2 cellular contexts compared by ENCODE assay signal in the genomic region with DNA sequence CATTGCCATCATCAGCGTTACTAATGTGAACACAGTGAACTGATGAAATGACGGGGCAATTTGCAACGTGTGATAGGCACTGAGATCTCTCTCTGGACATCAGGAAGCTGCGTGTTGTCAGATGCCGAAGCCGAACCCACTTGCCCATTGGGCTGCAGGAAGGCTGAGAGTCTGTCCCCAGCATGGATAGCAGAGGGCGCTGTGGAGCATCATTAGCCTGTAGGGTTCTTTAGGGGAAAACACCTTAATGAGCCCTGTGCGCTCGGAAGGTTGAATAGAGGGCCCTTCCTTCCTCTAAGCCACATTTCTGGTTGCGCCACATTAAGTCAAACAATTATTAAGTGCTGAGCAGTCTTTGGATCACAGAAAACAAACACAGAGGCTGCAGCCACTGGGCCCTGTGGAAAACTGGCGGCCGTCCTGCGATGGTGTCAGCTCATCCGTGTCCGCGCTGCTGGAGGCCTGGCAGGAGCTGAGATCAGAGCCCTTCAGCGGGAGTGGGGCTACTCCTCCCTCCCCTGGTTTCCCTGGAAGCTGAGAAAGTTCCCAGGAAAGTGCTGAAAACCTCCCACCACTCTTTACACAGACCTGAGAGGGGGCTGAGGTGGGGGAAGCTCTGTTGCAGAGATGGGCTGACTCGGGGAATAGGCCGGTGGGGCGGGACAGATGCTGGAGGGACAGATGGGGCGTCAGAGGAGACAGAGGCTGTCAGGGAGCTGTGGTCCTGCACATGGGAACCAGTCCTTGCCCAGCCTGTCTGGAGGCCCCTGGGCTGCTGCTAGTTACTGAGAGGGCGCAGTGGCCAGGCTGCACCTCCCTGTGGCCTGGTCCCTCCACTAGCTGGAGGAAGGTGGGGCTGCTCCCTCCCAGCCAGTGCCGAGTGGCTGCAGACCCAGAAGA.
A peak's percentile ranks its signal among the peaks of the same experiment; 100 is the strongest.
TF ChIP-seq lines count a peak whose summit lies in the region.

No MANE protein-coding gene starts in this region.

TF ChIP-seq in Ishikawa, 13 proteins besides CTCF, POLR2A, EP300 and RAD21:
- TF ChIP-seq TEAD4 (IDR thresholded peaks at IDR 0.05) (peak; percentile 59), MAX (IDR thresholded peaks at IDR 0.05) (no peak), CREB1 (IDR thresholded peaks at IDR 0.05; ENCODE audit: low read depth) (no peak), CEBPB (IDR thresholded peaks at IDR 0.05) (peak; percentile 73), FOXM1 (IDR thresholded peaks at IDR 0.05; ENCODE audit: borderline replicate concordance, low read depth) (no peak), TCF12 (IDR thresholded peaks at IDR 0.05; ENCODE audit: low read depth) (peak; percentile 84), NFIC (IDR thresholded peaks at IDR 0.05) (peak; percentile 95)
- TF ChIP-seq, protein P1, sequence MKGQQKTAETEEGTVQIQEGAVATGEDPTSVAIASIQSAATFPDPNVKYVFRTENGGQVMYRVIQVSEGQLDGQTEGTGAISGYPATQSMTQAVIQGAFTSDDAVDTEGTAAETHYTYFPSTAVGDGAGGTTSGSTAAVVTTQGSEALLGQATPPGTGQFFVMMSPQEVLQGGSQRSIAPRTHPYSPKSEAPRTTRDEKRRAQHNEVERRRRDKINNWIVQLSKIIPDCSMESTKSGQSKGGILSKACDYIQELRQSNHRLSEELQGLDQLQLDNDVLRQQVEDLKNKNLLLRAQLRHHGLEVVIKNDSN (IDR thresholded peaks at IDR 0.05): no peak

TF ChIP-seq in neural cell, 6 proteins besides CTCF, POLR2A, EP300 and RAD21:
- TF ChIP-seq POLR2AphosphoS5 (IDR thresholded peaks at IDR 0.05): no peak
- TF ChIP-seq SMC3 (conservative IDR thresholded peaks at IDR 0.05; ENCODE audit: poor library complexity): peak; percentile 76
TF ChIP-seq in neural cell: peak in this region for 1.
